2 cellular contexts compared by ENCODE assay signal in genomic region chr1:25166847-25167246, GRCh38.
TF ChIP-seq lines count a peak whose summit lies in the region.

No MANE protein-coding gene starts in this region.

TF ChIP-seq in HepG2, 621 proteins besides CTCF, POLR2A, EP300 and RAD21:
- TF ChIP-seq ZNF740 (CRISPR knock-in tag; IDR thresholded peaks at IDR 0.05): no peak
- peak; percentile 93 for TF ChIP-seq HNRNPK (IDR thresholded peaks at IDR 0.05; ENCODE audit: low read depth, low read length, poor library complexity, severe bottlenecking)

TF ChIP-seq in K562, 482 proteins besides CTCF, POLR2A, EP300 and RAD21 (continued from another document):
- TF ChIP-seq BRD9 (IDR thresholded peaks at IDR 0.05; ENCODE audit: low read depth, partially characterized antibody) (no peak), NCOA1 (IDR thresholded peaks at IDR 0.05; ENCODE audit: low read depth) (no peak)
